ENCODE assay signal across 1 cellular context in genomic region chr1:110209715-110210603, GRCh38.
TF ChIP-seq lines count a peak whose summit lies in the region.

KCNC4 (plus strand) TSS chr1:110210314; CDS start chr1:110211500, 1,186 bp downstream.

TF ChIP-seq in HEK293, 187 proteins besides CTCF, POLR2A, EP300 and RAD21 (continued from another document):
- TF ChIP-seq, protein P1, sequence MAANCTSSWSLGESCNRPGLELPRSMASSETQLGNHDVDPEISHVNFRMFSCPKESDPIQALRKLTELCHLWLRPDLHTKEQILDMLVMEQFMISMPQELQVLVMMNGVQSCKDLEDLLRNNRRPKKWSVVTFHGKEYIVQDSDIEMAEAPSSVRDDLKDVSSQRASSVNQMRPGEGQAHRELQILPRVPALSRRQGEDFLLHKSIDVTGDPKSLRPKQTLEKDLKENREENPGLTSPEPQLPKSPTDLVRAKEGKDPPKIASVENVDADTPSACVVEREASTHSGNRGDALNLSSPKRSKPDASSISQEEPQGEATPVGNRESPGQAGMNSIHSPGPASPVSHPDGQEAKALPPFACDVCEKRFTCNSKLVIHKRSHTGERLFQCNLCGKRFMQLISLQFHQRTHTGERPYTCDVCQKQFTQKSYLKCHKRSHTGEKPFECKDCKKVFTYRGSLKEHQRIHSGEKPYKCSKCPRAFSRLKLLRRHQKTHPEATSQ (tag by site-specific recombination; IDR thresholded peaks at IDR 0.05) = no peak
- TF ChIP-seq, protein P2, sequence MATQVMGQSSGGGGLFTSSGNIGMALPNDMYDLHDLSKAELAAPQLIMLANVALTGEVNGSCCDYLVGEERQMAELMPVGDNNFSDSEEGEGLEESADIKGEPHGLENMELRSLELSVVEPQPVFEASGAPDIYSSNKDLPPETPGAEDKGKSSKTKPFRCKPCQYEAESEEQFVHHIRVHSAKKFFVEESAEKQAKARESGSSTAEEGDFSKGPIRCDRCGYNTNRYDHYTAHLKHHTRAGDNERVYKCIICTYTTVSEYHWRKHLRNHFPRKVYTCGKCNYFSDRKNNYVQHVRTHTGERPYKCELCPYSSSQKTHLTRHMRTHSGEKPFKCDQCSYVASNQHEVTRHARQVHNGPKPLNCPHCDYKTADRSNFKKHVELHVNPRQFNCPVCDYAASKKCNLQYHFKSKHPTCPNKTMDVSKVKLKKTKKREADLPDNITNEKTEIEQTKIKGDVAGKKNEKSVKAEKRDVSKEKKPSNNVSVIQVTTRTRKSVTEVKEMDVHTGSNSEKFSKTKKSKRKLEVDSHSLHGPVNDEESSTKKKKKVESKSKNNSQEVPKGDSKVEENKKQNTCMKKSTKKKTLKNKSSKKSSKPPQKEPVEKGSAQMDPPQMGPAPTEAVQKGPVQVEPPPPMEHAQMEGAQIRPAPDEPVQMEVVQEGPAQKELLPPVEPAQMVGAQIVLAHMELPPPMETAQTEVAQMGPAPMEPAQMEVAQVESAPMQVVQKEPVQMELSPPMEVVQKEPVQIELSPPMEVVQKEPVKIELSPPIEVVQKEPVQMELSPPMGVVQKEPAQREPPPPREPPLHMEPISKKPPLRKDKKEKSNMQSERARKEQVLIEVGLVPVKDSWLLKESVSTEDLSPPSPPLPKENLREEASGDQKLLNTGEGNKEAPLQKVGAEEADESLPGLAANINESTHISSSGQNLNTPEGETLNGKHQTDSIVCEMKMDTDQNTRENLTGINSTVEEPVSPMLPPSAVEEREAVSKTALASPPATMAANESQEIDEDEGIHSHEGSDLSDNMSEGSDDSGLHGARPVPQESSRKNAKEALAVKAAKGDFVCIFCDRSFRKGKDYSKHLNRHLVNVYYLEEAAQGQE (tag by site-specific recombination; IDR thresholded peaks at IDR 0.05) = no peak
- TF ChIP-seq SCRT2 (tag by site-specific recombination; IDR thresholded peaks at IDR 0.05) = no peak; the same call in 1 of the 2 replicates
- TF ChIP-seq, protein P3, sequence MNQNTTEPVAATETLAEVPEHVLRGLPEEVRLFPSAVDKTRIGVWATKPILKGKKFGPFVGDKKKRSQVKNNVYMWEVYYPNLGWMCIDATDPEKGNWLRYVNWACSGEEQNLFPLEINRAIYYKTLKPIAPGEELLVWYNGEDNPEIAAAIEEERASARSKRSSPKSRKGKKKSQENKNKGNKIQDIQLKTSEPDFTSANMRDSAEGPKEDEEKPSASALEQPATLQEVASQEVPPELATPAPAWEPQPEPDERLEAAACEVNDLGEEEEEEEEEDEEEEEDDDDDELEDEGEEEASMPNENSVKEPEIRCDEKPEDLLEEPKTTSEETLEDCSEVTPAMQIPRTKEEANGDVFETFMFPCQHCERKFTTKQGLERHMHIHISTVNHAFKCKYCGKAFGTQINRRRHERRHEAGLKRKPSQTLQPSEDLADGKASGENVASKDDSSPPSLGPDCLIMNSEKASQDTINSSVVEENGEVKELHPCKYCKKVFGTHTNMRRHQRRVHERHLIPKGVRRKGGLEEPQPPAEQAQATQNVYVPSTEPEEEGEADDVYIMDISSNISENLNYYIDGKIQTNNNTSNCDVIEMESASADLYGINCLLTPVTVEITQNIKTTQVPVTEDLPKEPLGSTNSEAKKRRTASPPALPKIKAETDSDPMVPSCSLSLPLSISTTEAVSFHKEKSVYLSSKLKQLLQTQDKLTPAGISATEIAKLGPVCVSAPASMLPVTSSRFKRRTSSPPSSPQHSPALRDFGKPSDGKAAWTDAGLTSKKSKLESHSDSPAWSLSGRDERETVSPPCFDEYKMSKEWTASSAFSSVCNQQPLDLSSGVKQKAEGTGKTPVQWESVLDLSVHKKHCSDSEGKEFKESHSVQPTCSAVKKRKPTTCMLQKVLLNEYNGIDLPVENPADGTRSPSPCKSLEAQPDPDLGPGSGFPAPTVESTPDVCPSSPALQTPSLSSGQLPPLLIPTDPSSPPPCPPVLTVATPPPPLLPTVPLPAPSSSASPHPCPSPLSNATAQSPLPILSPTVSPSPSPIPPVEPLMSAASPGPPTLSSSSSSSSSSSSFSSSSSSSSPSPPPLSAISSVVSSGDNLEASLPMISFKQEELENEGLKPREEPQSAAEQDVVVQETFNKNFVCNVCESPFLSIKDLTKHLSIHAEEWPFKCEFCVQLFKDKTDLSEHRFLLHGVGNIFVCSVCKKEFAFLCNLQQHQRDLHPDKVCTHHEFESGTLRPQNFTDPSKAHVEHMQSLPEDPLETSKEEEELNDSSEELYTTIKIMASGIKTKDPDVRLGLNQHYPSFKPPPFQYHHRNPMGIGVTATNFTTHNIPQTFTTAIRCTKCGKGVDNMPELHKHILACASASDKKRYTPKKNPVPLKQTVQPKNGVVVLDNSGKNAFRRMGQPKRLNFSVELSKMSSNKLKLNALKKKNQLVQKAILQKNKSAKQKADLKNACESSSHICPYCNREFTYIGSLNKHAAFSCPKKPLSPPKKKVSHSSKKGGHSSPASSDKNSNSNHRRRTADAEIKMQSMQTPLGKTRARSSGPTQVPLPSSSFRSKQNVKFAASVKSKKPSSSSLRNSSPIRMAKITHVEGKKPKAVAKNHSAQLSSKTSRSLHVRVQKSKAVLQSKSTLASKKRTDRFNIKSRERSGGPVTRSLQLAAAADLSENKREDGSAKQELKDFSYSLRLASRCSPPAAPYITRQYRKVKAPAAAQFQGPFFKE (tag by site-specific recombination; IDR thresholded peaks at IDR 0.05; ENCODE audit: borderline replicate concordance) = no peak
- TF ChIP-seq ZNF394 (tag by site-specific recombination; IDR thresholded peaks at IDR 0.05; ENCODE audit: borderline replicate concordance) = no peak; the same call in 1 of the 2 replicates
- peak; percentile 63 for TF ChIP-seq ZBTB26 (tag by site-specific recombination; optimal IDR thresholded peaks at IDR 0.05)
- no peak for TF ChIP-seq ZNF274 (IDR thresholded peaks at IDR 0.05; ENCODE audit: low read length)
- TF ChIP-seq ZNF274 (tag by site-specific recombination; IDR thresholded peaks at IDR 0.05; ENCODE audit: borderline replicate concordance) = no peak
- TF ChIP-seq KLF8 (tag by site-specific recombination; IDR thresholded peaks at IDR 0.05) = peak; percentile 65
- no peak for TF ChIP-seq OVOL3 (tag by site-specific recombination; IDR thresholded peaks at IDR 0.05)
- TF ChIP-seq KLF7 (tag by site-specific recombination; IDR thresholded peaks at IDR 0.05; ENCODE audit: borderline replicate concordance) = 0 out of 2 replicates have a peak, but pooled peaks have one; percentile 49
- TF ChIP-seq ZNF843 (tag by site-specific recombination; IDR thresholded peaks at IDR 0.05) = no peak
- TF ChIP-seq ZNF26 (tag by site-specific recombination; IDR thresholded peaks at IDR 0.05) = no peak
- no peak for TF ChIP-seq SCRT1 (tag by site-specific recombination; IDR thresholded peaks at IDR 0.05; ENCODE audit: borderline replicate concordance)
- peak; percentile 94 for TF ChIP-seq ZNF335 (tag by site-specific recombination; conservative IDR thresholded peaks at IDR 0.05)
- TF ChIP-seq, protein P4, sequence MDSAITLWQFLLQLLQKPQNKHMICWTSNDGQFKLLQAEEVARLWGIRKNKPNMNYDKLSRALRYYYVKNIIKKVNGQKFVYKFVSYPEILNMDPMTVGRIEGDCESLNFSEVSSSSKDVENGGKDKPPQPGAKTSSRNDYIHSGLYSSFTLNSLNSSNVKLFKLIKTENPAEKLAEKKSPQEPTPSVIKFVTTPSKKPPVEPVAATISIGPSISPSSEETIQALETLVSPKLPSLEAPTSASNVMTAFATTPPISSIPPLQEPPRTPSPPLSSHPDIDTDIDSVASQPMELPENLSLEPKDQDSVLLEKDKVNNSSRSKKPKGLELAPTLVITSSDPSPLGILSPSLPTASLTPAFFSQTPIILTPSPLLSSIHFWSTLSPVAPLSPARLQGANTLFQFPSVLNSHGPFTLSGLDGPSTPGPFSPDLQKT (IDR thresholded peaks at IDR 0.05; ENCODE audit: borderline replicate concordance, low read depth, low read length) = no peak
- TF ChIP-seq ZNF670 (tag by site-specific recombination; IDR thresholded peaks at IDR 0.05; ENCODE audit: low read depth) = no peak
- TF ChIP-seq ZNF24 (tag by site-specific recombination; IDR thresholded peaks at IDR 0.05) = no peak
- TF ChIP-seq ZNF600 (tag by site-specific recombination; IDR thresholded peaks at IDR 0.05) = peak; percentile 81; the same call in 1 of the 2 replicates
- TF ChIP-seq ZNF660 (tag by site-specific recombination; IDR thresholded peaks at IDR 0.05) = no peak; the same call in 1 of the 2 replicates
- no peak for TF ChIP-seq WT1 (tag by site-specific recombination; IDR thresholded peaks at IDR 0.05)
- TF ChIP-seq ZNF830 (tag by site-specific recombination; IDR thresholded peaks at IDR 0.05; ENCODE audit: low read depth) = no peak
- no peak for TF ChIP-seq ZNF664 (tag by site-specific recombination; IDR thresholded peaks at IDR 0.05)
- TF ChIP-seq KLF9 (tag by site-specific recombination; IDR thresholded peaks at IDR 0.05; ENCODE audit: low read depth) = peak; percentile 51; the same call in 1 of the 2 replicates
- TF ChIP-seq ZNF549 (tag by site-specific recombination; IDR thresholded peaks at IDR 0.05) = no peak
- no peak for TF ChIP-seq ZNF292 (tag by site-specific recombination; IDR thresholded peaks at IDR 0.05; ENCODE audit: borderline replicate concordance, low read depth)
- TF ChIP-seq ZNF184 (tag by site-specific recombination; IDR thresholded peaks at IDR 0.05) = no peak
- TF ChIP-seq ZFP41 (tag by site-specific recombination; IDR thresholded peaks at IDR 0.05; ENCODE audit: borderline replicate concordance) = no peak
- TF ChIP-seq ZNF561 (tag by site-specific recombination; IDR thresholded peaks at IDR 0.05; ENCODE audit: borderline replicate concordance) = peak; percentile 68
- TF ChIP-seq ZNF23 (tag by site-specific recombination; IDR thresholded peaks at IDR 0.05; ENCODE audit: borderline replicate concordance) = no peak
- no peak for TF ChIP-seq ZNF175 (tag by site-specific recombination; IDR thresholded peaks at IDR 0.05)
- TF ChIP-seq ZFP37 (tag by site-specific recombination; IDR thresholded peaks at IDR 0.05) = no peak
- TF ChIP-seq ZNF121 (tag by site-specific recombination; IDR thresholded peaks at IDR 0.05) = no peak
- TF ChIP-seq ZBTB48 (tag by site-specific recombination; IDR thresholded peaks at IDR 0.05) = peak; percentile 99
- TF ChIP-seq, protein P5, sequence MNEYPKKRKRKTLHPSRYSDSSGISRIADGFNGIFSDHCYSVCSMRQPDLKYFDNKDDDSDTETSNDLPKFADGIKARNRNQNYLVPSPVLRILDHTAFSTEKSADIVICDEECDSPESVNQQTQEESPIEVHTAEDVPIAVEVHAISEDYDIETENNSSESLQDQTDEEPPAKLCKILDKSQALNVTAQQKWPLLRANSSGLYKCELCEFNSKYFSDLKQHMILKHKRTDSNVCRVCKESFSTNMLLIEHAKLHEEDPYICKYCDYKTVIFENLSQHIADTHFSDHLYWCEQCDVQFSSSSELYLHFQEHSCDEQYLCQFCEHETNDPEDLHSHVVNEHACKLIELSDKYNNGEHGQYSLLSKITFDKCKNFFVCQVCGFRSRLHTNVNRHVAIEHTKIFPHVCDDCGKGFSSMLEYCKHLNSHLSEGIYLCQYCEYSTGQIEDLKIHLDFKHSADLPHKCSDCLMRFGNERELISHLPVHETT (tag by site-specific recombination; IDR thresholded peaks at IDR 0.05) = no peak
- no peak for TF ChIP-seq ZNF621 (tag by site-specific recombination; IDR thresholded peaks at IDR 0.05)
- TF ChIP-seq ZNF623 (tag by site-specific recombination; IDR thresholded peaks at IDR 0.05) = no peak
- no peak for TF ChIP-seq ZNF354C (tag by site-specific recombination; IDR thresholded peaks at IDR 0.05; ENCODE audit: borderline replicate concordance, low read depth)
- no peak for TF ChIP-seq ZNF571 (tag by site-specific recombination; IDR thresholded peaks at IDR 0.05)
- TF ChIP-seq ZNF560 (tag by site-specific recombination; IDR thresholded peaks at IDR 0.05; ENCODE audit: borderline replicate concordance) = no peak
- TF ChIP-seq ZNF777 (tag by site-specific recombination; IDR thresholded peaks at IDR 0.05; ENCODE audit: borderline replicate concordance) = peak; percentile 74; the same call in 1 of the 2 replicates
- no peak; the same call in 1 of the 2 replicates for TF ChIP-seq ZNF449 (tag by site-specific recombination; IDR thresholded peaks at IDR 0.05)
- TF ChIP-seq ZNF521 (tag by site-specific recombination; IDR thresholded peaks at IDR 0.05) = no peak
- peak; percentile 65; the same call in 1 of the 2 replicates for TF ChIP-seq ZNF596 (tag by site-specific recombination; IDR thresholded peaks at IDR 0.05)
- TF ChIP-seq ZNF311 (tag by site-specific recombination; IDR thresholded peaks at IDR 0.05; ENCODE audit: borderline replicate concordance) = no peak
- no peak for TF ChIP-seq YY1 (tag by site-specific recombination; IDR thresholded peaks at IDR 0.05)
- TF ChIP-seq ZNF248 (tag by site-specific recombination; IDR thresholded peaks at IDR 0.05) = no peak
- TF ChIP-seq ZFHX2 (tag by site-specific recombination; conservative IDR thresholded peaks at IDR 0.05) = peak; percentile 63
- TF ChIP-seq ZNF404 (tag by site-specific recombination; IDR thresholded peaks at IDR 0.05) = no peak
